ENCODE assay signal across 8 cellular contexts in the genomic region with DNA sequence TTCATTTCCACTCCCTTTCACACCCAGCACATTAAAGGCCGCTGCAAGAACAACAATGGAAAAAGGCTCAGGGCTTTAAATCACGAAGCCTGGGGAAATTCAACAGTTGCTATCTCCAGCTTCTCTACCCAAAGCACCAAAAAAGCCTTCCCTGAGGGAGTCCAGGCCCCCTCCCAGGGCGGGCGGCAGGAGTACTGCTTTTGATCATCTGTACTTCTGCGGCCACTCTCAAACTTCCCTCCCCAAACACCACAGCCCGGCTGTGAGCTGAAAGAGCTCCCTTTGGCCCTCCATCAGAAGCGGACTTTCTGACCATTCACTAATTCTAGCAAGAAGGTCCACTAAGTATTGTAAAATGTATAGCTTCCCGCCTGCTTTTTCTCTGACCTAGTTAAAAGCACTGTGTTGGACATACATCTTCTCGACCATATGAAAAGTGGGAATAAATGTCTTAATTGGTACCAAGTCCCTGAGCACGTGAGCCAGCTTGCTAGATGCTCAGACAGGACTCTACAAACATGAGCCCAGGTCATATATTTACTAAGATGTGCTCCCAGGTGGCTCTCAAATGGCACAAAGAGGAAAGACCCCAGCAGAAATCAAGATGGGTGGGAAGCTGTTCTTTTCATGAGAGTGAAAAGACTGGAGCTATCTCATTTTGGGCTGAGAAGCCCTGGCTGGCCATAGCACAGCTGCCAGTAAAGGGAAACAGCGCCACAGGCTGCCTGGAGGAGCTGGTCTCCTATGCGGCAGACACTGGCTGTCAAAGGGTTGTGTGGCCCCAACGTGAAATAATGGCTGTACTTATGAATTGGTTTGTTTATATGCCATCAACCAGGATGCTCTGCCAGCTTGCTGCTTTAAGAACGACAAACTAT. TPM values are rescaled to one million over a fixed set of nuclear protein-coding genes. Genes with fewer than 3 reads are reported as not detected.
DNase-seq lines count a peak whose midpoint lies in the region; ATAC-seq, FAIRE-seq and TF ChIP-seq lines count a peak whose summit lies in the region.

No MANE protein-coding gene starts in this region.

- no peak for ATAC-seq in HepG2
- ATAC-seq in right lobe of liver: no peak
- peak; percentile 31 for ATAC-seq in HG02981 (IDR thresholded peaks at IDR 0.05; ENCODE audit: unreplicated experiment)
- ATAC-seq in stimulated activated naive CD8-positive, alpha-beta T cell treated with anti-CD3 and anti-CD28 coated beads, Interleukin-15, Interleukin-2, amounts not matched to agents 100 U/mL and 50 U/mL, for 24 hours: peak; percentile 19

- no peak overlapping the region for H2AFZ ChIP-seq in HepG2 (ENCODE audit: low read length)

- CTCF ChIA-PET in HepG2 (lab: Yijun Ruan, JAX; ENCODE audit: low intra/inter-chr PET ratio, low total read pairs): no interaction called here

- no peaks in the 10 kb centered on the region for H4K20me1 ChIP-seq in HepG2 (ENCODE audit: insufficient read depth, low read length)

- H3K79me2 ChIP-seq in HepG2 (ENCODE audit: insufficient read depth, low read length): no peaks in the 10 kb centered on the region

- TF ChIP-seq CTCF in HepG2 (CRISPR knock-in tag; IDR thresholded peaks at IDR 0.05) (peak; percentile 31; the same call in 1 of the 2 replicates), right lobe of liver (IDR thresholded peaks at IDR 0.05) (no peak)

- H3K27ac ChIP-seq in HepG2 (ENCODE audit: extremely low read length, insufficient read depth, low read length): no peak overlapping the region
- no peak overlapping the region for H3K27ac ChIP-seq in right lobe of liver

- no peak for TF ChIP-seq RAD21 in HepG2 (CRISPR knock-in tag; IDR thresholded peaks at IDR 0.05)

- no peaks in the 10 kb centered on the region for H3K36me3 ChIP-seq in HepG2 (replicated peaks in 1 of 2; ENCODE audit: control insufficient read depth in 1 of 2, insufficient read depth in 2 of 2, low read length in 2 of 2)
- H3K36me3 ChIP-seq in right lobe of liver: no peaks in the 10 kb centered on the region

- in situ Hi-C loops in HepG2 (cut with HindIII; ENCODE audit: extremely low pct_ligation_motif_present, low pct_unique_long_range_greater_than_20kb): no loop called here

- H3K9ac ChIP-seq in HepG2 (ENCODE audit: insufficient read depth, low read depth, low read length): no peak overlapping the region

- intact Hi-C loops in HepG2 (cut with micrococcal nuclease; ENCODE audit: unreplicated experiment) (no loop called here), right lobe of liver (cut with DNase I) (no loop called here)
- intact Hi-C loops in activated T-helper 2 cell treated with anti-CD3 and anti-CD28 coated beads, Interferon-gamma antibody, Interleukin-2, Interleukin-4, amounts not matched to agents 10 μg/mL and 5 μg/mL and 100 μg/mL, durations not matched to agents 14 hours and 24 hours and 36 hours (cut with micrococcal nuclease): loop anchor here (1.0 kb wide), 4 partner anchors 26 to 72 kb away; no protein-coding TSS in a partner anchor

- H3K27ac Mint-ChIP-seq in activated T-helper 2 cell treated with anti-CD3 and anti-CD28 coated beads, Interferon-gamma antibody, Interleukin-2, Interleukin-4, amounts not matched to agents 10 μg/mL and 5 μg/mL and 100 μg/mL, durations not matched to agents 14 hours and 24 hours and 36 hours: peak overlapping the region; percentile 84

- TF ChIP-seq EP300 in HepG2 (IDR thresholded peaks at IDR 0.05; ENCODE audit: low read depth in 2 of 2, low read length in 2 of 2) (no peak), HepG2 (CRISPR knock-in tag; IDR thresholded peaks at IDR 0.05; ENCODE audit: borderline replicate concordance) (no peak)

- peak overlapping the region; percentile 27 for H3K4me3 Mint-ChIP-seq in activated T-helper 2 cell treated with anti-CD3 and anti-CD28 coated beads, Interferon-gamma antibody, Interleukin-2, Interleukin-4, amounts not matched to agents 10 μg/mL and 5 μg/mL and 100 μg/mL, durations not matched to agents 14 hours and 24 hours and 36 hours (ENCODE audit: low read depth)

- peaks cover 73% of the 10 kb centered on the region for H3K4me1 Mint-ChIP-seq in activated T-helper 2 cell treated with anti-CD3 and anti-CD28 coated beads, Interferon-gamma antibody, Interleukin-2, Interleukin-4, amounts not matched to agents 10 μg/mL and 5 μg/mL and 100 μg/mL, durations not matched to agents 14 hours and 24 hours and 36 hours (ENCODE audit: low read depth)

- H3K9me3 ChIP-seq in HepG2 (ENCODE audit: low read length) (no peaks in the 10 kb centered on the region), right lobe of liver (no peaks in the 10 kb centered on the region)

- FAIRE-seq in HepG2 (lab: Jason Lieb, UNC): no peak

- H3K4me3 ChIP-seq in HepG2 (replicated peaks in 1 of 3; ENCODE audit: insufficient read depth in 1 of 3, low read depth in 2 of 3, low read length in 3 of 3) (no peak overlapping the region), right lobe of liver (no peak overlapping the region)

- BruUV-seq in HepG2 (replicated peaks; lab: Mats Ljungman, UMichigan): no TSS peak

- H3K27me3 ChIP-seq in HepG2 (ENCODE audit: control insufficient read depth in 1 of 2, insufficient read depth in 2 of 2, low read length in 2 of 2) (no peaks in the 10 kb centered on the region), right lobe of liver (no peaks in the 10 kb centered on the region)

- H3K27me3 Mint-ChIP-seq in activated T-helper 2 cell treated with anti-CD3 and anti-CD28 coated beads, Interferon-gamma antibody, Interleukin-2, Interleukin-4, amounts not matched to agents 10 μg/mL and 5 μg/mL and 100 μg/mL, durations not matched to agents 14 hours and 24 hours and 36 hours (ENCODE audit: low read depth): no peaks in the 10 kb centered on the region

- peaks cover 2% of the 10 kb centered on the region for H3K9me3 Mint-ChIP-seq in activated T-helper 2 cell treated with anti-CD3 and anti-CD28 coated beads, Interferon-gamma antibody, Interleukin-2, Interleukin-4, amounts not matched to agents 10 μg/mL and 5 μg/mL and 100 μg/mL, durations not matched to agents 14 hours and 24 hours and 36 hours

- POLR2A ChIA-PET in HepG2 (lab: Yijun Ruan, JAX): no interaction called here

- H3K4me2 ChIP-seq in HepG2 (ENCODE audit: low read depth, low read length): no peak overlapping the region

- TF ChIP-seq POLR2A in HepG2 (IDR thresholded peaks at IDR 0.05; ENCODE audit: insufficient read depth in 1 of 2, low read depth in 2 of 2, low read length in 2 of 2) (no peak), right lobe of liver (IDR thresholded peaks at IDR 0.05) (no peak)

- H3K4me1 ChIP-seq in HepG2 (ENCODE audit: insufficient read depth, low read length): peaks cover 17% of the 10 kb centered on the region
- H3K4me1 ChIP-seq in right lobe of liver: peaks cover 0 to 16% (median 0%) of the 10 kb centered on the region in 4 donors

- no peak for DNase-seq in HepG2 (ENCODE audit: low spot score)
- DNase-seq in right lobe of liver: no peak
- no peak for DNase-seq in activated T-helper 2 cell treated with anti-CD3 and anti-CD28 coated beads, Interferon-gamma antibody, Interleukin-2, Interleukin-4, amounts not matched to agents 10 μg/mL and 5 μg/mL and 100 μg/mL, durations not matched to agents 14 hours and 24 hours and 36 hours (ENCODE audit: low spot score)
- DNase-seq in stimulated activated naive CD8-positive, alpha-beta T cell treated with anti-CD3 and anti-CD28 coated beads, Interleukin-15, Interleukin-2, amounts not matched to agents 100 U/mL and 50 U/mL, for 24 hours: peak; percentile 56
- no peak for DNase-seq in NCI-H345 (lab: John Stamatoyannopoulos, UW)
- DNase-seq in NCI-H1105 treated with DMSO at 0.1 percent for 48 hours (lab: John Stamatoyannopoulos, UW): no peak
- DNase-seq in MV-4-11 (lab: John Stamatoyannopoulos, UW): no peak

- H3K36me3 Mint-ChIP-seq in activated T-helper 2 cell treated with anti-CD3 and anti-CD28 coated beads, Interferon-gamma antibody, Interleukin-2, Interleukin-4, amounts not matched to agents 10 μg/mL and 5 μg/mL and 100 μg/mL, durations not matched to agents 14 hours and 24 hours and 36 hours (ENCODE audit: low read depth): peaks cover 2% of the 10 kb centered on the region

- WGBS in HepG2 (ENCODE audit: low lambda C conversion rate): 92% methylated on average over 14 of the region's 14 CpGs
- 78% methylated on average over 13 of the region's 14 CpGs for WGBS in right lobe of liver (ENCODE audit: insufficient coverage, low coverage, low lambda C conversion rate, missing lambda C conversion rate)

TF ChIP-seq in HepG2, 621 proteins besides CTCF, POLR2A, EP300 and RAD21 (continues in another document):
- TF ChIP-seq STAG1 (CRISPR knock-in tag; IDR thresholded peaks at IDR 0.05): peak; percentile 43
- TF ChIP-seq GTF3A (CRISPR knock-in tag; conservative IDR thresholded peaks at IDR 0.05): no peak
- TF ChIP-seq XBP1 (CRISPR knock-in tag; IDR thresholded peaks at IDR 0.05): no peak
- TF ChIP-seq SP4 (CRISPR knock-in tag; IDR thresholded peaks at IDR 0.05): no peak
- no peak for TF ChIP-seq GFI1 (CRISPR knock-in tag; IDR thresholded peaks at IDR 0.05; ENCODE audit: borderline replicate concordance)

RNA-seq across cellular contexts. Expression of gene GFOD1, which starts 58.6 kb away (rescaled TPM):
- 6.4 TPM in 2 replicates for total RNA-seq in HepG2 (2016; rRNA removed; fragmentation: Illumina TruSeq; extraction: Trizol)
- 1.1 TPM in 2 replicates for total RNA-seq in HepG2 (2016; cell fraction: cytosol; rRNA removed; fragmentation: Illumina TruSeq; extraction: Trizol; ENCODE audit: low read depth)
- total RNA-seq in HepG2 (2016; cell fraction: insoluble cytoplasmic fraction; rRNA removed; fragmentation: Illumina TruSeq; extraction: Trizol): 5.1 and 7.1 TPM in 2 replicates
- 3.3 and 3.7 TPM in 2 replicates for total RNA-seq in HepG2 (2016; cell fraction: membrane; rRNA removed; fragmentation: Illumina TruSeq; extraction: Trizol)
- 11.3 and 14.8 TPM in 2 replicates for total RNA-seq in HepG2 (2016; cell fraction: nucleus; rRNA removed; fragmentation: Illumina TruSeq; extraction: Trizol)
- 1.8 and 1.9 TPM in 2 replicates for polyA plus RNA-seq in HepG2 (2011; rRNA removed)
- 1.1 and 1.2 TPM in 2 replicates for polyA plus RNA-seq in HepG2 (2011; cell fraction: cytosol; rRNA removed)
- polyA plus RNA-seq in HepG2 (2011; cell fraction: nucleus; rRNA removed): 3.9 TPM in 2 replicates
- polyA plus RNA-seq in HepG2 (2012): 0.56 and 0.64 TPM in 2 replicates
- polyA plus RNA-seq in HepG2 (2016; cell fraction: cytosol; fragmentation: Illumina TruSeq; extraction: Trizol; ENCODE audit: low read depth): 0.99 and 1.2 TPM in 2 replicates
- 2.9 and 3.7 TPM in 2 replicates for polyA plus RNA-seq in HepG2 (2016; cell fraction: insoluble cytoplasmic fraction; fragmentation: Illumina TruSeq; extraction: Trizol; ENCODE audit: low read depth)
- 2.2 and 2.5 TPM in 2 replicates for polyA plus RNA-seq in HepG2 (2016; cell fraction: membrane; fragmentation: Illumina TruSeq; extraction: Trizol; ENCODE audit: low read depth)
- polyA plus RNA-seq in HepG2 (2016; cell fraction: nucleus; fragmentation: Illumina TruSeq; extraction: Trizol; ENCODE audit: insufficient read depth, low read depth): 8.2 and 9.4 TPM in 2 replicates
- 10.2 and 14.8 TPM in 2 replicates for polyA minus RNA-seq in HepG2 (2011; rRNA and poly(A)+ RNA removed; ENCODE audit: low replicate concordance)
- 1.8 and 2.1 TPM in 2 replicates for polyA minus RNA-seq in HepG2 (2011; cell fraction: cytosol; rRNA and poly(A)+ RNA removed)
- polyA minus RNA-seq in HepG2 (2011; cell fraction: nucleus; rRNA and poly(A)+ RNA removed): 6.7 and 7.7 TPM in 2 replicates
- total RNA-seq in right lobe of liver: 1 to 10 TPM; 5.4 to 8.5 (median 7.5) TPM
- 4.6 and 4.8 TPM in 2 replicates for total RNA-seq in activated T-helper 2 cell treated with anti-CD3 and anti-CD28 coated beads, Interferon-gamma antibody, Interleukin-2, Interleukin-4, amounts not matched to agents 10 μg/mL and 5 μg/mL and 100 μg/mL, durations not matched to agents 14 hours and 24 hours and 36 hours

Comparison
In these comparisons a context has a peak if more than half of its experiments do, and no peak if none do; other contexts are left out.
1. ATAC-seq: peak in HG02981 (single experiment) and stimulated activated naive CD8-positive, alpha-beta T cell treated with anti-CD3 and anti-CD28 coated beads, Interleukin-15, Interleukin-2, amounts not matched to agents 100 U/mL and 50 U/mL, for 24 hours (single experiment); none in HepG2 (single experiment) and right lobe of liver (0 of 4).